8 cellular contexts compared by ENCODE assay signal in genomic region chr10:119817991-119818888, GRCh38. TPM values are rescaled to one million over a fixed set of nuclear protein-coding genes. Genes with fewer than 3 reads are reported as not detected.
DNase-seq lines count a peak whose midpoint lies in the region; ATAC-seq and TF ChIP-seq lines count a peak whose summit lies in the region.

No MANE protein-coding gene starts in this region.

- ATAC-seq in GM21825 (IDR thresholded peaks at IDR 0.05; ENCODE audit: unreplicated experiment), result no peak
- ATAC-seq in GM18870 (IDR thresholded peaks at IDR 0.05; ENCODE audit: unreplicated experiment), result no peak

- WGBS in adrenal gland, 4 donors, result 61 to 90% (median 68%) methylated on average over 23 to 84 of the region's 84 CpGs

- intact Hi-C loops in adrenal gland (cut with DNase I), result no loop called here
- intact Hi-C loops in head of caudate nucleus (cut with DNase I), result no loop called here

- no peaks in the 10 kb centered on the region for H3K9me3 ChIP-seq in adrenal gland (replicated peaks in 1 of 3)

- no peak overlapping the region for H3K27ac ChIP-seq in adrenal gland

- no peaks in the 10 kb centered on the region for H3K36me3 ChIP-seq in adrenal gland (replicated peaks in 1 of 2)

- H3K4me3 ChIP-seq in adrenal gland, result peak overlapping the region in 1 of 4 donors; percentile 25

- DNase-seq in C1 segment of cervical spinal cord (lab: John Stamatoyannopoulos, UW) (peak in 11 of 14 donors; percentile 14 to 76 (median 29)), adrenal gland (peak; percentile 32 to 88 (median 50)), head of caudate nucleus (peak; percentile 44 to 87 (median 73)), nucleus accumbens (lab: John Stamatoyannopoulos, UW) (peak in 51 of 56 donors; percentile 2 to 82 (median 53)), NCI-H187 (lab: John Stamatoyannopoulos, UW) (no peak), KG1 (lab: John Stamatoyannopoulos, UW) (no peak)

- TF ChIP-seq CTCF in adrenal gland (IDR thresholded peaks at IDR 0.05), result peak in 2 of 6 experiments; percentile 14 to 19

- no peaks in the 10 kb centered on the region for H3K4me1 ChIP-seq in adrenal gland (replicated peaks in 1 of 2)

- peak in 1 of 2 donors; percentile 18 for TF ChIP-seq POLR2A in adrenal gland (IDR thresholded peaks at IDR 0.05)

- H3K27me3 ChIP-seq in adrenal gland, result no peaks in the 10 kb centered on the region

RNA-seq across cellular contexts. Expression of gene MCMBP, which starts 54.4 kb away (rescaled TPM):
- total RNA-seq in adrenal gland, result 10 to 100 TPM; 30.2 to 44.1 (median 35.1) TPM
- polyA plus RNA-seq in adrenal gland, result 10 to 100 TPM; 11.1 to 44.3 (median 13.0) TPM

Comparison
In these comparisons a context has a peak if more than half of its experiments do, and no peak if none do; other contexts are left out.
1. DNase-seq: peak in C1 segment of cervical spinal cord (11 of 14), adrenal gland (7 of 7), head of caudate nucleus (42 of 42) and nucleus accumbens (51 of 56); none in NCI-H187 (0 of 2) and KG1 (single experiment).